ENCODE assay signal across 8 cellular contexts in the genomic region with DNA sequence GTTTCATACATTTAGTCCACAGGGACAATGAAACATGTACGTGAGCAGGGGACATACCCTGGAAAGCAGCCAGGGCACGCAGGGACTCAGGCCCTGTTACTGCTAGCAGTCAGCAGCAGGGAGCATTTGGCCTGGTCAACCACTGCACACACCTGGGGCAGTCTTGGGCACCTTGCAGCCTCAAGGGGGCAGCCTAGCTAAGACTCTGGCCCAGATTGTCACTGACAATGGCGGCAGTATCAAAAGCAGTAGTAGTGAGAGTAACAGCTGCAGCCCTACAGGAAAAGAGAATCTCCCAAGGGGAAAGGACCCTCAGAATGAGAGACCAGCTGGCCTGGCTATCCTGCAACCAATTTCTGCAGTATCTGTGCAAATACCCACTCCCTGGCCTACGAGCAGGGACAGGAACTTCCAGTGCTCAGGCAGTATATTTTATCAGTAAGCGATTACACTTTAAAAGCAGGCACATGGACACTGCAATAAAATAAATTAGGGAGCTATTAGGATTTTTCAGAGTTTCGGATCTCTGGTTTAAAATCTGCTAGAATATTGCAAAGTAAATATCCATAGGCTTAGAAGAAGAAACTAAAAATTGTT.
DNase-seq lines count a peak whose midpoint lies in the region; ATAC-seq and TF ChIP-seq lines count a peak whose summit lies in the region.

No MANE protein-coding gene starts in this region.

- H3K27ac ChIP-seq in SK-N-SH (ENCODE audit: low read depth in 2 of 2, low read length in 1 of 2) (peak overlapping the region in 1 of 2 experiments; percentile 86; a peak in 2 of 4 replicates), hepatocyte (no peak overlapping the region), spleen (no peak overlapping the region)

- no peak overlapping the region for H3K9ac ChIP-seq in SK-N-SH

- H2AFZ ChIP-seq in SK-N-SH (ENCODE audit: low read depth) (peak overlapping the region; percentile 69), hepatocyte (peak overlapping the region; percentile 9)

- in situ Hi-C loops in KBM-7 (cut with MboI; ENCODE audit: low pct_unique_long_range_greater_than_20kb, low sequenced_read_pairs), result no loop called here

- H3F3A ChIP-seq in SK-N-SH (replicated peaks; ENCODE audit: insufficient read depth), result peaks cover 6% of the 10 kb centered on the region

- TF ChIP-seq CTCF in GM10266 (IDR thresholded peaks at IDR 0.05; ENCODE audit: control insufficient read depth, insufficient read depth, low read depth, missing control alignments) (peak; percentile 87), SK-N-SH (IDR thresholded peaks at IDR 0.05) (peak; percentile 67), hepatocyte (IDR thresholded peaks at IDR 0.05; ENCODE audit: poor library complexity) (peak; percentile 59), spleen (IDR thresholded peaks at IDR 0.05 in 8 of 11, conservative IDR thresholded peaks at IDR 0.05 in 3 of 11) (peak; percentile 26 to 79 (median 52))

- H4K20me1 ChIP-seq in SK-N-SH (ENCODE audit: insufficient read depth) (no peaks in the 10 kb centered on the region), hepatocyte (ENCODE audit: insufficient read depth, poor library complexity, severe bottlenecking) (no peaks in the 10 kb centered on the region)

- H3K27me3 ChIP-seq in SK-N-SH (ENCODE audit: insufficient read depth) (no peaks in the 10 kb centered on the region), hepatocyte (no peaks in the 10 kb centered on the region), spleen (replicated peaks in 1 of 7) (no peaks in the 10 kb centered on the region)

- peak; percentile 99 for ATAC-seq in GM21825 (IDR thresholded peaks at IDR 0.05; ENCODE audit: unreplicated experiment)

- H3K36me3 ChIP-seq in SK-N-SH (replicated peaks in 1 of 2; ENCODE audit: control insufficient read depth in 1 of 2, insufficient read depth in 2 of 2, low read length in 1 of 2) (no peaks in the 10 kb centered on the region), hepatocyte (replicated peaks; ENCODE audit: insufficient read depth, low read depth) (no peaks in the 10 kb centered on the region), spleen (no peaks in the 10 kb centered on the region)

- no peak for TF ChIP-seq EP300 in SK-N-SH (IDR thresholded peaks at IDR 0.05; ENCODE audit: borderline replicate concordance in 1 of 2, low read depth in 1 of 2, low read length in 1 of 2)

- H3K79me2 ChIP-seq in SK-N-SH (ENCODE audit: insufficient read depth), result no peaks in the 10 kb centered on the region
- H3K79me2 ChIP-seq in hepatocyte, result no peaks in the 10 kb centered on the region

- TF ChIP-seq POLR2A in spleen (IDR thresholded peaks at IDR 0.05), result no peak

- TF ChIP-seq RAD21 in SK-N-SH (IDR thresholded peaks at IDR 0.05; ENCODE audit: low read length), result peak; percentile 60

- DNase-seq in GM10266 (ENCODE audit: extremely low spot score) (peak; percentile 40), KBM-7 (peak; percentile 56), SK-N-SH (peak; percentile 47), hepatocyte (ENCODE audit: low spot score) (peak; percentile 80), spleen (peak; percentile 85), OCI-M2 (lab: John Stamatoyannopoulos, UW; ENCODE audit: unreplicated experiment) (no peak)
- peak; percentile 25 for DNase-seq in activated naive CD8-positive, alpha-beta T cell treated with anti-CD3 and anti-CD28 coated beads, Interleukin-2, amount 50 U/mL, for 16 hours (ENCODE audit: low read depth, low spot score)

- intact Hi-C loops in spleen (cut with DNase I; ENCODE audit: low total_unique reads), result loop anchor here (5.0 kb wide), 1 partner anchor 230 kb away; no protein-coding TSS in a partner anchor

- H3K4me3 ChIP-seq in SK-N-SH (ENCODE audit: low read depth in 2 of 2, low read length in 1 of 2) (peak overlapping the region in 1 of 2 experiments; percentile 28; a peak in 2 of 4 replicates), hepatocyte (no peak overlapping the region), spleen (no peak overlapping the region)

- WGBS in SK-N-SH (ENCODE audit: low lambda C conversion rate), result 72% methylated on average over 6 of the region's 6 CpGs
- 50% methylated on average over 6 of the region's 6 CpGs for WGBS in hepatocyte (ENCODE audit: low lambda C conversion rate, missing lambda C conversion rate)
- WGBS in spleen, 5 donors, result 50 to 61% (median 53%) methylated on average over 6 of the region's 6 CpGs

- POLR2A ChIA-PET in SK-N-SH (lab: Yijun Ruan, JAX), result no interaction called here

- H3K9me3 ChIP-seq in SK-N-SH, result no peaks in the 10 kb centered on the region
- H3K9me3 ChIP-seq in hepatocyte (ENCODE audit: low read depth), result no peaks in the 10 kb centered on the region
- H3K9me3 ChIP-seq in spleen, result no peaks in the 10 kb centered on the region

- no peak overlapping the region for H3K4me2 ChIP-seq in SK-N-SH
- no peak overlapping the region for H3K4me2 ChIP-seq in hepatocyte

- CTCF ChIA-PET in SK-N-SH (lab: Yijun Ruan, JAX), result interaction anchor here (0.7 to 3.5 kb wide), 9 partner anchors 9 to 228 kb away, joined by 3 to 19 read pairs (median 3); no protein-coding TSS in a partner anchor

- H3K4me1 ChIP-seq in SK-N-SH (ENCODE audit: control insufficient read depth in 1 of 2, insufficient read depth in 2 of 2, low read depth in 1 of 2, low read length in 1 of 2) (peaks cover 8 to 11% of the 10 kb centered on the region in 2 experiments; a peak in 3 of 4 replicates), hepatocyte (ENCODE audit: insufficient read depth) (no peaks in the 10 kb centered on the region), spleen (peaks cover 0 to 12% (median 6%) of the 10 kb centered on the region in 6 donors)

- H3K9me2 ChIP-seq in SK-N-SH (no peaks in the 10 kb centered on the region), hepatocyte (replicated peaks; ENCODE audit: insufficient read depth) (no peaks in the 10 kb centered on the region)

TF ChIP-seq in SK-N-SH, 30 proteins besides CTCF, POLR2A, EP300 and RAD21:
- TF ChIP-seq JUND (IDR thresholded peaks at IDR 0.05) (no peak), SMC3 (IDR thresholded peaks at IDR 0.05; ENCODE audit: low read depth, low read length) (peak; percentile 52; the same call in 1 of the 2 replicates), YY1 (IDR thresholded peaks at IDR 0.05; ENCODE audit: low read depth) (peak; percentile 44; the same call in 1 of the 2 replicates), EZH2phosphoT487 (IDR thresholded peaks at IDR 0.05; ENCODE audit: borderline replicate concordance, low read depth) (no peak)
- TF ChIP-seq, protein P1, sequence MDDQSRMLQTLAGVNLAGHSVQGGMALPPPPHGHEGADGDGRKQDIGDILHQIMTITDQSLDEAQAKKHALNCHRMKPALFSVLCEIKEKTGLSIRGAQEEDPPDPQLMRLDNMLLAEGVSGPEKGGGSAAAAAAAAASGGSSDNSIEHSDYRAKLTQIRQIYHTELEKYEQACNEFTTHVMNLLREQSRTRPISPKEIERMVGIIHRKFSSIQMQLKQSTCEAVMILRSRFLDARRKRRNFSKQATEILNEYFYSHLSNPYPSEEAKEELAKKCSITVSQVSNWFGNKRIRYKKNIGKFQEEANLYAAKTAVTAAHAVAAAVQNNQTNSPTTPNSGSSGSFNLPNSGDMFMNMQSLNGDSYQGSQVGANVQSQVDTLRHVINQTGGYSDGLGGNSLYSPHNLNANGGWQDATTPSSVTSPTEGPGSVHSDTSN (IDR thresholded peaks at IDR 0.05), result no peak
